In genomic region chr22:32079110-32080089, GRCh38 we compare ENCODE assay signal across 10 cellular contexts. TPM values are rescaled to one million over a fixed set of nuclear protein-coding genes. Genes with fewer than 3 reads are reported as not detected.
DNase-seq lines count a peak whose midpoint lies in the region; ATAC-seq and TF ChIP-seq lines count a peak whose summit lies in the region.
"Had no signal": no experiment of that assay in that cellular context is flagged by ENCODE, and none has a peak within 500 bp of the region (broad histone marks: within the 10 kb centered on the region; RNA-seq: fewer than 3 reads in every experiment).

No MANE protein-coding gene starts in this region.

- no peaks in the 10 kb centered on the region for H4K20me1 ChIP-seq in GM23248 (ENCODE audit: insufficient read depth)

- H3K4me2 ChIP-seq in GM23248 (ENCODE audit: unreplicated experiment) = no peak overlapping the region

- no peak for TF ChIP-seq POLR2A in prostate gland (IDR thresholded peaks at IDR 0.05)

- in situ Hi-C loops in GM23248 (cut with MboI) = loop anchor here (10.0 kb wide), 1 partner anchor 95 kb away; no protein-coding TSS in a partner anchor

- no peaks in the 10 kb centered on the region for H3F3A ChIP-seq in GM23248 (ENCODE audit: insufficient read depth)

- H3K27ac ChIP-seq in GM23248 = no peak overlapping the region
- H3K27ac ChIP-seq in SJSA1 = peak overlapping the region; percentile 19
- no peak overlapping the region for H3K27ac ChIP-seq in foreskin keratinocyte
- H3K27ac ChIP-seq in prostate gland = no peak overlapping the region

- intact Hi-C loops in prostate gland (cut with DNase I) = loop anchor here (5.0 kb wide), 1 partner anchor 102 kb away; no protein-coding TSS in a partner anchor

- DNase-seq in GM23248 (peak; percentile 86), SJSA1 (ENCODE audit: low read depth in 1 of 2, low spot score in 2 of 2) (peak; percentile 74 to 79), foreskin keratinocyte (peak; percentile 61 to 82), prostate gland (ENCODE audit: low spot score) (peak; percentile 57), NCI-H146 (lab: John Stamatoyannopoulos, UW) (no peak)
- no peak for DNase-seq in NK-92 treated with Interleukin-12 subunit alpha and Interleukin-12 subunit beta, amount 100 ng/mL, for 24 hours (lab: John Stamatoyannopoulos, UW)
- no peak for DNase-seq in activated naive CD4-positive, alpha-beta T cell (lab: John Stamatoyannopoulos, UW)
- DNase-seq: activated CD8-positive, alpha-beta T cell treated with anti-CD3 and anti-CD28 coated beads for 36 hours had no signal

- H3K9ac ChIP-seq in GM23248 = no peak overlapping the region

- H3K27me3 ChIP-seq in GM23248 (replicated peaks; ENCODE audit: insufficient read depth) (peaks cover 23% of the 10 kb centered on the region), SJSA1 (replicated peaks) (no peaks in the 10 kb centered on the region), foreskin keratinocyte (peaks cover 7% of the 10 kb centered on the region), prostate gland (replicated peaks; ENCODE audit: insufficient read depth) (no peaks in the 10 kb centered on the region)

- H2AFZ ChIP-seq in GM23248 = no peak overlapping the region

- no peaks in the 10 kb centered on the region for H3K79me2 ChIP-seq in GM23248 (ENCODE audit: insufficient read depth)

- H3K4me3 ChIP-seq in GM23248 (no peak overlapping the region), SJSA1 (no peak overlapping the region), prostate gland (no peak overlapping the region)

- WGBS in GM23248 (ENCODE audit: low coverage in 1 of 2, low lambda C conversion rate in 2 of 2, missing lambda C conversion rate in 2 of 2), 2 experiments = 44 to 47% methylated on average over 7 of the region's 7 CpGs
- WGBS in prostate gland = 32% methylated on average over 7 of the region's 7 CpGs

- no peak for TF ChIP-seq CTCF in foreskin keratinocyte (conservative IDR thresholded peaks at IDR 0.05)
- TF ChIP-seq CTCF in prostate gland (IDR thresholded peaks at IDR 0.05) = no peak

- peaks cover 4% of the 10 kb centered on the region; the same call in 1 of the 2 replicates for H3K4me1 ChIP-seq in GM23248 (ENCODE audit: insufficient read depth)
- H3K4me1 ChIP-seq in SJSA1 (replicated peaks) = peaks cover 54% of the 10 kb centered on the region
- H3K4me1 ChIP-seq in foreskin keratinocyte = peaks cover 4% of the 10 kb centered on the region
- no peaks in the 10 kb centered on the region for H3K4me1 ChIP-seq in prostate gland (replicated peaks)

- H3K36me3 ChIP-seq in GM23248 (ENCODE audit: low read depth) (no peaks in the 10 kb centered on the region), SJSA1 (no peaks in the 10 kb centered on the region), prostate gland (no peaks in the 10 kb centered on the region)

- no peaks in the 10 kb centered on the region for H3K9me2 ChIP-seq in GM23248 (ENCODE audit: insufficient read depth)

- H3K9me3 ChIP-seq in GM23248 (ENCODE audit: low read depth) (no peaks in the 10 kb centered on the region), SJSA1 (replicated peaks) (no peaks in the 10 kb centered on the region), prostate gland (no peaks in the 10 kb centered on the region)

- ATAC-seq in foreskin keratinocyte = peak; percentile 88
- no peak for ATAC-seq in GM21367 (IDR thresholded peaks at IDR 0.05; ENCODE audit: unreplicated experiment)
- ATAC-seq: activated CD8-positive, alpha-beta T cell treated with anti-CD3 and anti-CD28 coated beads for 36 hours had no signal

RNA-seq across cellular contexts. Expression of gene SLC5A1, which starts 36.3 kb away (rescaled TPM):
- total RNA-seq in GM23248 (2014; rRNA removed; shearing (Covaris generic)) = not detected in 2 replicates
- polyA plus RNA-seq in GM23248 (2016; fragmentation: Nextera tagmentation; extraction: Ambion mirVana) (not detected in 2 replicates), foreskin keratinocyte (0.06 TPM in 1 of 2 replicates, not detected in the other)
- not detected in 2 replicates for total RNA-seq in SJSA1 (2014; rRNA removed; shearing (Covaris generic))
- total RNA-seq in foreskin keratinocyte (0.10 TPM in 1 of 2 replicates, not detected in the other), prostate gland (1 to 10 TPM; 2.9 to 4.8 TPM)
- total RNA-seq: activated CD8-positive, alpha-beta T cell treated with anti-CD3 and anti-CD28 coated beads for 36 hours had no signal
- polyA plus RNA-seq: IgD-negative memory B cell had no signal

Comparison
In these comparisons a context has a peak if more than half of its experiments do, and no peak if none do; other contexts are left out.
1. DNase-seq: peak in GM23248 (single experiment), SJSA1 (2 of 2), foreskin keratinocyte (2 of 2) and prostate gland (single experiment); none in NK-92 treated with Interleukin-12 subunit alpha and Interleukin-12 subunit beta, amount 100 ng/mL, for 24 hours (single experiment), NCI-H146 (single experiment) and activated naive CD4-positive, alpha-beta T cell (0 of 4).